1 cellular context compared by ENCODE assay signal in the genomic region with DNA sequence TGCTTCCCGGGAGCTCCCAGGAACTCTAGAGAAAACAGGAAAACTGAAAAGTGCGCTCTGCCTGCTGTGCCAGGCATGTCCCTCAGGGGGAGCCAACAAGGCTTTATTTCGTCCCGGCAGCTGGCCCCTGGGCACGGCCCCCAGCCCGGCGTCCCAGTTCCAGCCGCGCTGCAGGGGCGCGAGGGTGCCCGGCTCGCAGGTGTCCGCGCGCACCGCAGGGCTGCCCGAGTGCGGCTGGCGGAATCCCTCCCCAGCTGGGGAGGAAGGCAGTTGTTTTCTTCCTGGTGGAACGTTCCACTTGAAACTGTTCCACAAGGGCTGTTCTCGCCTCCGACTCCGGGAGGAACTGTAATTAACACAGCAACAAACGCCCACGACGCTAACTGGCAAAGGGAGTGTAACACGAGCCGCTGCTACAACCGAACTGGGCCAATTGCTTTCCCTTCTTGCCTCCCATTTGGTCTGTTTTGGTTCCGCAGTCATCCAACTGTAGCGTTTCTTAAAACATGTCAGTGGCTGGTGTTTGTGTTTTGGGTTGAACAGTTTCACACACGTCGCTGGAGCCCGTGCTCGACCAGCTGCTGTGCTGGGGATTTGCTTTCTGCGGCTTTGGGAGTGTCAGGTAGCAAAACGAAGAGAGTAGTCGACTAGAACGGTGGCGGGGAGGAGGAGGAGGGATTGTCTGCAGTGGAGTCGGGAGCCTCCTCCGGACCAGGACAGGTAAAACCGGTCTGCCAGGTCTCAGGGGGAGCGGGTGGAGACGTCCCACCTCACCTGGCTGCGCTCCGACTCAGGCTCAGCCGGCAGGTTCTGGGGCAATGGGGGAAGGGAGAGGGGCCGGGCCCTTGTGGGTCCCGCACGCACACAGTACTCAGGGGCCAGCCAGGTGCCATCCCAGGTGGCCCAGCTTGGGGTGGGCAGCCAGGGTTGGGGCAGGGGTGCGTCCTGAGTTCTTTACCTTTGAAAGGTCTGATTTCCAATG.
A peak's percentile ranks its signal among the peaks of the same experiment; 100 is the strongest.
TF ChIP-seq lines count a peak whose summit lies in the region.

No MANE protein-coding gene starts in this region.

TF ChIP-seq in HepG2, 621 proteins besides CTCF, POLR2A, EP300 and RAD21 (continued from another document):
- TF ChIP-seq, protein P1, sequence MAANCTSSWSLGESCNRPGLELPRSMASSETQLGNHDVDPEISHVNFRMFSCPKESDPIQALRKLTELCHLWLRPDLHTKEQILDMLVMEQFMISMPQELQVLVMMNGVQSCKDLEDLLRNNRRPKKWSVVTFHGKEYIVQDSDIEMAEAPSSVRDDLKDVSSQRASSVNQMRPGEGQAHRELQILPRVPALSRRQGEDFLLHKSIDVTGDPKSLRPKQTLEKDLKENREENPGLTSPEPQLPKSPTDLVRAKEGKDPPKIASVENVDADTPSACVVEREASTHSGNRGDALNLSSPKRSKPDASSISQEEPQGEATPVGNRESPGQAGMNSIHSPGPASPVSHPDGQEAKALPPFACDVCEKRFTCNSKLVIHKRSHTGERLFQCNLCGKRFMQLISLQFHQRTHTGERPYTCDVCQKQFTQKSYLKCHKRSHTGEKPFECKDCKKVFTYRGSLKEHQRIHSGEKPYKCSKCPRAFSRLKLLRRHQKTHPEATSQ (CRISPR knock-in tag; IDR thresholded peaks at IDR 0.05; ENCODE audit: borderline replicate concordance): 0 out of 2 replicates have a peak, but pooled peaks have one; percentile 49
- TF ChIP-seq DMAP1 (CRISPR knock-in tag; IDR thresholded peaks at IDR 0.05) (no peak), HNF4A (CRISPR knock-in tag; IDR thresholded peaks at IDR 0.05) (no peak), HDAC6 (IDR thresholded peaks at IDR 0.05; ENCODE audit: low read depth, low read length) (no peak), PAWR (CRISPR knock-in tag; IDR thresholded peaks at IDR 0.05; ENCODE audit: borderline replicate concordance) (no peak), ZMAT5 (CRISPR knock-in tag; IDR thresholded peaks at IDR 0.05; ENCODE audit: borderline replicate concordance, low read depth) (no peak), DNMT1 (CRISPR knock-in tag; IDR thresholded peaks at IDR 0.05) (no peak), SP5 (CRISPR knock-in tag; IDR thresholded peaks at IDR 0.05; ENCODE audit: borderline replicate concordance, low read depth) (no peak), HNRNPH1 (optimal IDR thresholded peaks at IDR 0.05; ENCODE audit: low read depth, low read length) (no peak), ZNF776 (CRISPR knock-in tag; IDR thresholded peaks at IDR 0.05) (no peak; the same call in 1 of the 2 replicates), KDM5A (IDR thresholded peaks at IDR 0.05; ENCODE audit: borderline replicate concordance, low read length) (no peak), NFIC (IDR thresholded peaks at IDR 0.05; ENCODE audit: low read length) (no peak), YEATS4 (CRISPR knock-in tag; IDR thresholded peaks at IDR 0.05; ENCODE audit: borderline replicate concordance) (peak; percentile 45; the same call in 1 of the 2 replicates), TSC22D2 (CRISPR knock-in tag; IDR thresholded peaks at IDR 0.05; ENCODE audit: borderline replicate concordance) (no peak), ZBTB3 (CRISPR knock-in tag; IDR thresholded peaks at IDR 0.05; ENCODE audit: borderline replicate concordance, low read depth) (no peak), ZNF367 (CRISPR knock-in tag; IDR thresholded peaks at IDR 0.05; ENCODE audit: borderline replicate concordance) (no peak), CEBPB (IDR thresholded peaks at IDR 0.05; ENCODE audit: borderline replicate concordance, low read depth, low read length) (no peak), ZNF292 (CRISPR knock-in tag; IDR thresholded peaks at IDR 0.05; ENCODE audit: borderline replicate concordance, low read depth) (no peak), ARNT (IDR thresholded peaks at IDR 0.05) (no peak), SRSF9 (IDR thresholded peaks at IDR 0.05; ENCODE audit: borderline replicate concordance, insufficient read depth, low read depth, low read length, poor library complexity, severe bottlenecking) (no peak), MYC (CRISPR knock-in tag; IDR thresholded peaks at IDR 0.05; ENCODE audit: borderline replicate concordance) (no peak; the same call in 1 of the 2 replicates), THRA (CRISPR knock-in tag; IDR thresholded peaks at IDR 0.05; ENCODE audit: borderline replicate concordance) (no peak), MXI1 (IDR thresholded peaks at IDR 0.05; ENCODE audit: borderline replicate concordance, low read depth, low read length) (no peak), AHR (CRISPR knock-in tag; IDR thresholded peaks at IDR 0.05) (no peak)
- TF ChIP-seq, protein P2, sequence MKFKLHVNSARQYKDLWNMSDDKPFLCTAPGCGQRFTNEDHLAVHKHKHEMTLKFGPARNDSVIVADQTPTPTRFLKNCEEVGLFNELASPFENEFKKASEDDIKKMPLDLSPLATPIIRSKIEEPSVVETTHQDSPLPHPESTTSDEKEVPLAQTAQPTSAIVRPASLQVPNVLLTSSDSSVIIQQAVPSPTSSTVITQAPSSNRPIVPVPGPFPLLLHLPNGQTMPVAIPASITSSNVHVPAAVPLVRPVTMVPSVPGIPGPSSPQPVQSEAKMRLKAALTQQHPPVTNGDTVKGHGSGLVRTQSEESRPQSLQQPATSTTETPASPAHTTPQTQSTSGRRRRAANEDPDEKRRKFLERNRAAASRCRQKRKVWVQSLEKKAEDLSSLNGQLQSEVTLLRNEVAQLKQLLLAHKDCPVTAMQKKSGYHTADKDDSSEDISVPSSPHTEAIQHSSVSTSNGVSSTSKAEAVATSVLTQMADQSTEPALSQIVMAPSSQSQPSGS (CRISPR knock-in tag; IDR thresholded peaks at IDR 0.05): no peak
- TF ChIP-seq, protein P3, sequence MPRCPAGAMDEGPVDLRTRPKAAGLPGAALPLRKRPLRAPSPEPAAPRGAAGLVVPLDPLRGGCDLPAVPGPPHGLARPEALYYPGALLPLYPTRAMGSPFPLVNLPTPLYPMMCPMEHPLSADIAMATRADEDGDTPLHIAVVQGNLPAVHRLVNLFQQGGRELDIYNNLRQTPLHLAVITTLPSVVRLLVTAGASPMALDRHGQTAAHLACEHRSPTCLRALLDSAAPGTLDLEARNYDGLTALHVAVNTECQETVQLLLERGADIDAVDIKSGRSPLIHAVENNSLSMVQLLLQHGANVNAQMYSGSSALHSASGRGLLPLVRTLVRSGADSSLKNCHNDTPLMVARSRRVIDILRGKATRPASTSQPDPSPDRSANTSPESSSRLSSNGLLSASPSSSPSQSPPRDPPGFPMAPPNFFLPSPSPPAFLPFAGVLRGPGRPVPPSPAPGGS (CRISPR knock-in tag; IDR thresholded peaks at IDR 0.05): no peak
